ENCODE assay signal across 1 cellular context in the genomic region with DNA sequence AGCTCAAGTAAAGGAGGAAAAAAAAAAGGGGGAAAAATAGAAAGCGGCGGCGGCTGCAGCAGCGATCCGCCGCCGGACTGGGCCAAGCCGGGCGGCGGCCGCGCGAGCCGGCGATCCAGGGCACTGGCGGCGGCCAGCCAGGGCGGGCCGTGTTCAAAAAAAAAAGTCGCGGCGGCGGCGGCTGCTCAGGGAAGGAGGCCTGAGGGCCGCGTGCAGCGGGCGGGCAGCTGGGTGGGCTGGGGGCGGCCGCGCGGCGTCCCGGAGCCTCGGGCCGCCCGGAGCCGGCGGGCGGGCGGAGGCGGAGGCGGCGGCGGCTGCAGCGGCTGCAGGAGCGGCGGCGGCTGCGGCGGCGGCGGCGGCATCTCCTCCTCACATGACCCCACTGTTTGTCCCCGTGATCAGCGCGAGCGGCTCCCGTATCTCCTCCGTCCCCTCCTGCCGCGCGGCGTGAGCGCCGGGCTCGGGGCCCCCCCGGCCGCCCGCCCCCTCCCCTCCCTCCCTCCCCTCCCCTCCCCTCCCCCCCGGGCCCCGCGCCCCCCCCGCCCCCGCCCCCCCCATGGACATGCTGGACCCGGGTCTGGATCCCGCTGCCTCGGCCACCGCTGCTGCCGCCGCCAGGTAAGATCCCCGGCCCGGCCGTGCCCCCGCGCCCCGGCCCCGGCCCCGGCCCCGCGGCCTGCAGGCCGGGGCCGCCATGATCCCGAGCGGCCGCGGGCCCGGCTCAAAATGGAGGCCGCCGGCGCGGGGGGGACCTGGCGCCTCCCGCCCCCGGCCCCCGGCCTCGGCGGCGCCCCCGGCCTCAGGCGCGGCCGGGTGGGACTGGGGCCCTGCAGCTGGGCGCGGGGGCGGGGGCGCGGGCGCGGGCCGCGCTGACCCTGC.
TF ChIP-seq lines count a peak whose summit lies in the region.

TSS of gene USF2 (plus strand) at position 417 of the 879 bp plus-strand sequence. CDS start at position 557, 140 bp downstream.

TF ChIP-seq in GM12878, 131 proteins besides CTCF, POLR2A, EP300 and RAD21 (continued from another document and continues in another):
- TF ChIP-seq, protein P1, sequence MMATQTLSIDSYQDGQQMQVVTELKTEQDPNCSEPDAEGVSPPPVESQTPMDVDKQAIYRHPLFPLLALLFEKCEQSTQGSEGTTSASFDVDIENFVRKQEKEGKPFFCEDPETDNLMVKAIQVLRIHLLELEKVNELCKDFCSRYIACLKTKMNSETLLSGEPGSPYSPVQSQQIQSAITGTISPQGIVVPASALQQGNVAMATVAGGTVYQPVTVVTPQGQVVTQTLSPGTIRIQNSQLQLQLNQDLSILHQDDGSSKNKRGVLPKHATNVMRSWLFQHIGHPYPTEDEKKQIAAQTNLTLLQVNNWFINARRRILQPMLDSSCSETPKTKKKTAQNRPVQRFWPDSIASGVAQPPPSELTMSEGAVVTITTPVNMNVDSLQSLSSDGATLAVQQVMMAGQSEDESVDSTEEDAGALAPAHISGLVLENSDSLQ (IDR thresholded peaks at IDR 0.05) = no peak
- TF ChIP-seq ZNF384 (IDR thresholded peaks at IDR 0.05; ENCODE audit: borderline replicate concordance, low read depth, low read length) (no peak), RBBP5 (conservative IDR thresholded peaks at IDR 0.05) (no peak), NR2F1 (conservative IDR thresholded peaks at IDR 0.05) (no peak), HDAC6 (IDR thresholded peaks at IDR 0.05; ENCODE audit: unreplicated experiment) (no peak), CBX5 (IDR thresholded peaks at IDR 0.05; ENCODE audit: low read depth) (no peak), CBX3 (IDR thresholded peaks at IDR 0.05; ENCODE audit: borderline replicate concordance, low read depth) (no peak), BCL11A (IDR thresholded peaks at IDR 0.05; ENCODE audit: low read depth, low read length) (no peak), ZNF622 (IDR thresholded peaks at IDR 0.05) (no peak), EED (IDR thresholded peaks at IDR 0.05; ENCODE audit: low read depth) (no peak), ZBTB40 (IDR thresholded peaks at IDR 0.05; ENCODE audit: borderline replicate concordance) (no peak), FOXM1 (IDR thresholded peaks at IDR 0.05; ENCODE audit: low read depth, low read length) (no peak), BACH1 (IDR thresholded peaks at IDR 0.05; ENCODE audit: borderline replicate concordance) (no peak), RUNX3 (IDR thresholded peaks at IDR 0.05; ENCODE audit: low read length) (no peak), ATF3 (IDR thresholded peaks at IDR 0.05; ENCODE audit: borderline replicate concordance, extremely low read depth, low read depth, low read length) (0 out of 2 replicates have a peak, but pooled peaks have one; percentile 42), E2F4 (IDR thresholded peaks at IDR 0.05; ENCODE audit: low read depth, low read length) (no peak), CREM (IDR thresholded peaks at IDR 0.05; ENCODE audit: low read depth) (no peak), SREBF2 (IDR thresholded peaks at IDR 0.05; ENCODE audit: low read length) (no peak), ZNF274 (IDR thresholded peaks at IDR 0.05; ENCODE audit: insufficient read depth, insufficient read length) (no peak), SMARCA5 (IDR thresholded peaks at IDR 0.05) (no peak), BCLAF1 (IDR thresholded peaks at IDR 0.05) (no peak), REST (IDR thresholded peaks at IDR 0.05; ENCODE audit: low read depth, low read length) (no peak), NFXL1 (IDR thresholded peaks at IDR 0.05; ENCODE audit: borderline replicate concordance) (no peak), PAX8 (IDR thresholded peaks at IDR 0.05) (no peak), MTA2 (IDR thresholded peaks at IDR 0.05; ENCODE audit: low read depth) (no peak), CREB1 (IDR thresholded peaks at IDR 0.05; ENCODE audit: low read depth) (no peak), GATAD2B (conservative IDR thresholded peaks at IDR 0.05; ENCODE audit: low read depth) (no peak), IKZF2 (IDR thresholded peaks at IDR 0.05) (no peak), YY1 (IDR thresholded peaks at IDR 0.05; ENCODE audit: low read depth, low read length) (peak; percentile 91), MEF2A (IDR thresholded peaks at IDR 0.05; ENCODE audit: insufficient read depth, low read depth, low read length) (no peak), PBX3 (IDR thresholded peaks at IDR 0.05; ENCODE audit: insufficient replicate concordance, low read depth, low read length) (no peak), E2F8 (IDR thresholded peaks at IDR 0.05; ENCODE audit: low read depth, partially characterized antibody) (no peak)
- TF ChIP-seq, protein P2, sequence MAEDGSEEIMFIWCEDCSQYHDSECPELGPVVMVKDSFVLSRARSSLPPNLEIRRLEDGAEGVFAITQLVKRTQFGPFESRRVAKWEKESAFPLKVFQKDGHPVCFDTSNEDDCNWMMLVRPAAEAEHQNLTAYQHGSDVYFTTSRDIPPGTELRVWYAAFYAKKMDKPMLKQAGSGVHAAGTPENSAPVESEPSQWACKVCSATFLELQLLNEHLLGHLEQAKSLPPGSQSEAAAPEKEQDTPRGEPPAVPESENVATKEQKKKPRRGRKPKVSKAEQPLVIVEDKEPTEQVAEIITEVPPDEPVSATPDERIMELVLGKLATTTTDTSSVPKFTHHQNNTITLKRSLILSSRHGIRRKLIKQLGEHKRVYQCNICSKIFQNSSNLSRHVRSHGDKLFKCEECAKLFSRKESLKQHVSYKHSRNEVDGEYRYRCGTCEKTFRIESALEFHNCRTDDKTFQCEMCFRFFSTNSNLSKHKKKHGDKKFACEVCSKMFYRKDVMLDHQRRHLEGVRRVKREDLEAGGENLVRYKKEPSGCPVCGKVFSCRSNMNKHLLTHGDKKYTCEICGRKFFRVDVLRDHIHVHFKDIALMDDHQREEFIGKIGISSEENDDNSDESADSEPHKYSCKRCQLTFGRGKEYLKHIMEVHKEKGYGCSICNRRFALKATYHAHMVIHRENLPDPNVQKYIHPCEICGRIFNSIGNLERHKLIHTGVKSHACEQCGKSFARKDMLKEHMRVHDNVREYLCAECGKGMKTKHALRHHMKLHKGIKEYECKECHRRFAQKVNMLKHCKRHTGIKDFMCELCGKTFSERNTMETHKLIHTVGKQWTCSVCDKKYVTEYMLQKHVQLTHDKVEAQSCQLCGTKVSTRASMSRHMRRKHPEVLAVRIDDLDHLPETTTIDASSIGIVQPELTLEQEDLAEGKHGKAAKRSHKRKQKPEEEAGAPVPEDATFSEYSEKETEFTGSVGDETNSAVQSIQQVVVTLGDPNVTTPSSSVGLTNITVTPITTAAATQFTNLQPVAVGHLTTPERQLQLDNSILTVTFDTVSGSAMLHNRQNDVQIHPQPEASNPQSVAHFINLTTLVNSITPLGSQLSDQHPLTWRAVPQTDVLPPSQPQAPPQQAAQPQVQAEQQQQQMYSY (CRISPR knock-in tag; IDR thresholded peaks at IDR 0.05) = no peak
